1 cellular context compared by ENCODE assay signal in the genomic region with DNA sequence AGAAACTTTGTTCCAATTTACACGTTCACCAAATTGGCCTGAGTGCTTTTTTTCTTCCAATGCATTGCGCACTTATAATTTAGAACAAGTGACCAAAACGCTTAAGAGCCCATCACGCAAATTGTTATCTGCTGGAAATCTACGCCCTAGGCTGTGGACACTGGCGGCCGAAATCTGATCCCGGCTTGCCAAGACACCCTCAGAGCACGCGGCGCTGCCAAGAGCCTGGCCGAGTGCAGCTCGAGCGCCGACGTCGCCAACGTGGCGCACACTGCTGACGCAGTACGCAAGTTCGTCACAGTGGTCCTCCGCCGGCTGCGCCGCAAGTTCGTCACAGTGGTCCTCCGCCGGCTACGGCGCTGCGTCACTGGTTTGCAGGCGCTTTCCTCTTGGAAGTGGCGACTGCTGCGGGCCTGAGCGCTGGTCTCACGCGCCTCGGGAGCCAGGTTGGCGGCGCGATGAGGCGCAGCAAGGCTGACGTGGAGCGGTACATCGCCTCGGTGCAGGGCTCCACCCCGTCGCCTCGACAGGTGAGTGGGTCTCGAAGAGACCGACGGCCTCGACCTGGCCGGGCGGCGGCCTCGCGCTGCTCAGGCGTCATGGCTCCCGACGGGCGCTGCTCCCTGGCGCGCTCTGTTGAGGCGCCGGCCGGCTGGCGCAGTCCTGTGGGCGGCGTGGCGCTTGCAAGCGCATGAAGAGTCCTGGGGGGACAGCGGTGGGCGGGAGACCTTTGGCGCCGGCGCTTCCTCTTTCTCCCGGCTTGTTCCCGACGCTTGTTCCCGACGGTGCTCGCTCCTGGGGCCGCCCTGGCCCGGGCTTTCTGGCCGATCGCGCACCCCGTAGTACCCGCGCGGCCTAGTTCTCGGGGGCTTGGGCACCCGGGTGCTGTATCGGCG.
A peak's percentile ranks its signal among the peaks of the same experiment; 100 is the strongest.
TF ChIP-seq lines count a peak whose summit lies in the region.

A gene (plus strand): TSS at position 334 of the 896 bp plus-strand sequence. CDS start 125 bp downstream, at position 459.

TF ChIP-seq in K562, 482 proteins besides CTCF, POLR2A, EP300 and RAD21 (continued from another document and continues in another):
- TF ChIP-seq, protein P1, sequence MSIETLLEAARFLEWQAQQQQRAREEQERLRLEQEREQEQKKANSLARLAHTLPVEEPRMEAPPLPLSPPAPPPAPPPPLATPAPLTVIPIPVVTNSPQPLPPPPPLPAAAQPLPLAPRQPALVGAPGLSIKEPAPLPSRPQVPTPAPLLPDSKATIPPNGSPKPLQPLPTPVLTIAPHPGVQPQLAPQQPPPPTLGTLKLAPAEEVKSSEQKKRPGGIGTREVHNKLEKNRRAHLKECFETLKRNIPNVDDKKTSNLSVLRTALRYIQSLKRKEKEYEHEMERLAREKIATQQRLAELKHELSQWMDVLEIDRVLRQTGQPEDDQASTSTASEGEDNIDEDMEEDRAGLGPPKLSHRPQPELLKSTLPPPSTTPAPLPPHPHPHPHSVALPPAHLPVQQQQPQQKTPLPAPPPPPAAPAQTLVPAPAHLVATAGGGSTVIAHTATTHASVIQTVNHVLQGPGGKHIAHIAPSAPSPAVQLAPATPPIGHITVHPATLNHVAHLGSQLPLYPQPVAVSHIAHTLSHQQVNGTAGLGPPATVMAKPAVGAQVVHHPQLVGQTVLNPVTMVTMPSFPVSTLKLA (conservative IDR thresholded peaks at IDR 0.05), result peak; percentile 89 to 93
- TF ChIP-seq, protein P2, sequence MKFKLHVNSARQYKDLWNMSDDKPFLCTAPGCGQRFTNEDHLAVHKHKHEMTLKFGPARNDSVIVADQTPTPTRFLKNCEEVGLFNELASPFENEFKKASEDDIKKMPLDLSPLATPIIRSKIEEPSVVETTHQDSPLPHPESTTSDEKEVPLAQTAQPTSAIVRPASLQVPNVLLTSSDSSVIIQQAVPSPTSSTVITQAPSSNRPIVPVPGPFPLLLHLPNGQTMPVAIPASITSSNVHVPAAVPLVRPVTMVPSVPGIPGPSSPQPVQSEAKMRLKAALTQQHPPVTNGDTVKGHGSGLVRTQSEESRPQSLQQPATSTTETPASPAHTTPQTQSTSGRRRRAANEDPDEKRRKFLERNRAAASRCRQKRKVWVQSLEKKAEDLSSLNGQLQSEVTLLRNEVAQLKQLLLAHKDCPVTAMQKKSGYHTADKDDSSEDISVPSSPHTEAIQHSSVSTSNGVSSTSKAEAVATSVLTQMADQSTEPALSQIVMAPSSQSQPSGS (CRISPR knock-in tag; IDR thresholded peaks at IDR 0.05), result peak; percentile 49; the same call in 1 of the 2 replicates
- TF ChIP-seq NFXL1 (CRISPR knock-in tag; IDR thresholded peaks at IDR 0.05), result no peak
- no peak for TF ChIP-seq ILK (tag; IDR thresholded peaks at IDR 0.05; ENCODE audit: borderline replicate concordance, low read depth)
- no peak for TF ChIP-seq ELF1 (tag; IDR thresholded peaks at IDR 0.05)
- TF ChIP-seq, protein P3, sequence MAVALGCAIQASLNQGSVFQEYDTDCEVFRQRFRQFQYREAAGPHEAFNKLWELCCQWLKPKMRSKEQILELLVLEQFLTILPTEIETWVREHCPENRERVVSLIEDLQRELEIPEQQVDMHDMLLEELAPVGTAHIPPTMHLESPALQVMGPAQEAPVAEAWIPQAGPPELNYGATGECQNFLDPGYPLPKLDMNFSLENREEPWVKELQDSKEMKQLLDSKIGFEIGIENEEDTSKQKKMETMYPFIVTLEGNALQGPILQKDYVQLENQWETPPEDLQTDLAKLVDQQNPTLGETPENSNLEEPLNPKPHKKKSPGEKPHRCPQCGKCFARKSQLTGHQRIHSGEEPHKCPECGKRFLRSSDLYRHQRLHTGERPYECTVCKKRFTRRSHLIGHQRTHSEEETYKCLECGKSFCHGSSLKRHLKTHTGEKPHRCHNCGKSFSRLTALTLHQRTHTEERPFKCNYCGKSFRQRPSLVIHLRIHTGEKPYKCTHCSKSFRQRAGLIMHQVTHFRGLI (CRISPR knock-in tag; IDR thresholded peaks at IDR 0.05), result no peak
- no peak for TF ChIP-seq SREBF2 (CRISPR knock-in tag; IDR thresholded peaks at IDR 0.05)
- TF ChIP-seq ZNF76 (CRISPR knock-in tag; IDR thresholded peaks at IDR 0.05; ENCODE audit: borderline replicate concordance), result 0 out of 2 replicates have a peak, but pooled peaks have one; percentile 44
- no peak for TF ChIP-seq HEY1 (CRISPR knock-in tag; IDR thresholded peaks at IDR 0.05; ENCODE audit: borderline replicate concordance)
- TF ChIP-seq RBFOX2 (IDR thresholded peaks at IDR 0.05; ENCODE audit: low read depth, low read length), result peak; percentile 97
- TF ChIP-seq MTA2 (IDR thresholded peaks at IDR 0.05; ENCODE audit: low read depth), result no peak
- TF ChIP-seq ZNF274 (IDR thresholded peaks at IDR 0.05; ENCODE audit: borderline replicate concordance, low read depth, low read length), result no peak
- peak; percentile 84 for TF ChIP-seq POLR2H (tag; IDR thresholded peaks at IDR 0.05; ENCODE audit: low read depth)
- peak; percentile 38; the same call in 1 of the 2 replicates for TF ChIP-seq MXI1 (IDR thresholded peaks at IDR 0.05; ENCODE audit: low read depth, low read length)
- TF ChIP-seq SMARCE1 (IDR thresholded peaks at IDR 0.05), result no peak; the same call in 1 of the 2 replicates
- TF ChIP-seq, protein P4, sequence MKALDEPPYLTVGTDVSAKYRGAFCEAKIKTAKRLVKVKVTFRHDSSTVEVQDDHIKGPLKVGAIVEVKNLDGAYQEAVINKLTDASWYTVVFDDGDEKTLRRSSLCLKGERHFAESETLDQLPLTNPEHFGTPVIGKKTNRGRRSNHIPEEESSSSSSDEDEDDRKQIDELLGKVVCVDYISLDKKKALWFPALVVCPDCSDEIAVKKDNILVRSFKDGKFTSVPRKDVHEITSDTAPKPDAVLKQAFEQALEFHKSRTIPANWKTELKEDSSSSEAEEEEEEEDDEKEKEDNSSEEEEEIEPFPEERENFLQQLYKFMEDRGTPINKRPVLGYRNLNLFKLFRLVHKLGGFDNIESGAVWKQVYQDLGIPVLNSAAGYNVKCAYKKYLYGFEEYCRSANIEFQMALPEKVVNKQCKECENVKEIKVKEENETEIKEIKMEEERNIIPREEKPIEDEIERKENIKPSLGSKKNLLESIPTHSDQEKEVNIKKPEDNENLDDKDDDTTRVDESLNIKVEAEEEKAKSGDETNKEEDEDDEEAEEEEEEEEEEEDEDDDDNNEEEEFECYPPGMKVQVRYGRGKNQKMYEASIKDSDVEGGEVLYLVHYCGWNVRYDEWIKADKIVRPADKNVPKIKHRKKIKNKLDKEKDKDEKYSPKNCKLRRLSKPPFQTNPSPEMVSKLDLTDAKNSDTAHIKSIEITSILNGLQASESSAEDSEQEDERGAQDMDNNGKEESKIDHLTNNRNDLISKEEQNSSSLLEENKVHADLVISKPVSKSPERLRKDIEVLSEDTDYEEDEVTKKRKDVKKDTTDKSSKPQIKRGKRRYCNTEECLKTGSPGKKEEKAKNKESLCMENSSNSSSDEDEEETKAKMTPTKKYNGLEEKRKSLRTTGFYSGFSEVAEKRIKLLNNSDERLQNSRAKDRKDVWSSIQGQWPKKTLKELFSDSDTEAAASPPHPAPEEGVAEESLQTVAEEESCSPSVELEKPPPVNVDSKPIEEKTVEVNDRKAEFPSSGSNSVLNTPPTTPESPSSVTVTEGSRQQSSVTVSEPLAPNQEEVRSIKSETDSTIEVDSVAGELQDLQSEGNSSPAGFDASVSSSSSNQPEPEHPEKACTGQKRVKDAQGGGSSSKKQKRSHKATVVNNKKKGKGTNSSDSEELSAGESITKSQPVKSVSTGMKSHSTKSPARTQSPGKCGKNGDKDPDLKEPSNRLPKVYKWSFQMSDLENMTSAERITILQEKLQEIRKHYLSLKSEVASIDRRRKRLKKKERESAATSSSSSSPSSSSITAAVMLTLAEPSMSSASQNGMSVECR (CRISPR knock-in tag; IDR thresholded peaks at IDR 0.05), result peak; percentile 94
- peak; percentile 73 for TF ChIP-seq ZKSCAN8 (CRISPR knock-in tag; IDR thresholded peaks at IDR 0.05)
- TF ChIP-seq, protein P5, sequence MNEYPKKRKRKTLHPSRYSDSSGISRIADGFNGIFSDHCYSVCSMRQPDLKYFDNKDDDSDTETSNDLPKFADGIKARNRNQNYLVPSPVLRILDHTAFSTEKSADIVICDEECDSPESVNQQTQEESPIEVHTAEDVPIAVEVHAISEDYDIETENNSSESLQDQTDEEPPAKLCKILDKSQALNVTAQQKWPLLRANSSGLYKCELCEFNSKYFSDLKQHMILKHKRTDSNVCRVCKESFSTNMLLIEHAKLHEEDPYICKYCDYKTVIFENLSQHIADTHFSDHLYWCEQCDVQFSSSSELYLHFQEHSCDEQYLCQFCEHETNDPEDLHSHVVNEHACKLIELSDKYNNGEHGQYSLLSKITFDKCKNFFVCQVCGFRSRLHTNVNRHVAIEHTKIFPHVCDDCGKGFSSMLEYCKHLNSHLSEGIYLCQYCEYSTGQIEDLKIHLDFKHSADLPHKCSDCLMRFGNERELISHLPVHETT (CRISPR knock-in tag; conservative IDR thresholded peaks at IDR 0.05 in 1 of 2, IDR thresholded peaks at IDR 0.05 in 1 of 2), result peak in 1 of 2 experiments; percentile 86; a peak in 2 of 4 replicates
- TF ChIP-seq BRD4 (IDR thresholded peaks at IDR 0.05), result peak; percentile 60; the same call in 1 of the 2 replicates
- TF ChIP-seq, protein P6, sequence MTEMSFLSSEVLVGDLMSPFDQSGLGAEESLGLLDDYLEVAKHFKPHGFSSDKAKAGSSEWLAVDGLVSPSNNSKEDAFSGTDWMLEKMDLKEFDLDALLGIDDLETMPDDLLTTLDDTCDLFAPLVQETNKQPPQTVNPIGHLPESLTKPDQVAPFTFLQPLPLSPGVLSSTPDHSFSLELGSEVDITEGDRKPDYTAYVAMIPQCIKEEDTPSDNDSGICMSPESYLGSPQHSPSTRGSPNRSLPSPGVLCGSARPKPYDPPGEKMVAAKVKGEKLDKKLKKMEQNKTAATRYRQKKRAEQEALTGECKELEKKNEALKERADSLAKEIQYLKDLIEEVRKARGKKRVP (CRISPR knock-in tag; IDR thresholded peaks at IDR 0.05), result peak; percentile 36; the same call in 1 of the 2 replicates
- TF ChIP-seq, protein P7, sequence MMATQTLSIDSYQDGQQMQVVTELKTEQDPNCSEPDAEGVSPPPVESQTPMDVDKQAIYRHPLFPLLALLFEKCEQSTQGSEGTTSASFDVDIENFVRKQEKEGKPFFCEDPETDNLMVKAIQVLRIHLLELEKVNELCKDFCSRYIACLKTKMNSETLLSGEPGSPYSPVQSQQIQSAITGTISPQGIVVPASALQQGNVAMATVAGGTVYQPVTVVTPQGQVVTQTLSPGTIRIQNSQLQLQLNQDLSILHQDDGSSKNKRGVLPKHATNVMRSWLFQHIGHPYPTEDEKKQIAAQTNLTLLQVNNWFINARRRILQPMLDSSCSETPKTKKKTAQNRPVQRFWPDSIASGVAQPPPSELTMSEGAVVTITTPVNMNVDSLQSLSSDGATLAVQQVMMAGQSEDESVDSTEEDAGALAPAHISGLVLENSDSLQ (IDR thresholded peaks at IDR 0.05), result peak; percentile 64
- TF ChIP-seq MECOM (CRISPR knock-in tag; IDR thresholded peaks at IDR 0.05), result peak; percentile 66; the same call in 1 of the 2 replicates
- no peak for TF ChIP-seq ZZZ3 (IDR thresholded peaks at IDR 0.05)
- TF ChIP-seq, protein P8, sequence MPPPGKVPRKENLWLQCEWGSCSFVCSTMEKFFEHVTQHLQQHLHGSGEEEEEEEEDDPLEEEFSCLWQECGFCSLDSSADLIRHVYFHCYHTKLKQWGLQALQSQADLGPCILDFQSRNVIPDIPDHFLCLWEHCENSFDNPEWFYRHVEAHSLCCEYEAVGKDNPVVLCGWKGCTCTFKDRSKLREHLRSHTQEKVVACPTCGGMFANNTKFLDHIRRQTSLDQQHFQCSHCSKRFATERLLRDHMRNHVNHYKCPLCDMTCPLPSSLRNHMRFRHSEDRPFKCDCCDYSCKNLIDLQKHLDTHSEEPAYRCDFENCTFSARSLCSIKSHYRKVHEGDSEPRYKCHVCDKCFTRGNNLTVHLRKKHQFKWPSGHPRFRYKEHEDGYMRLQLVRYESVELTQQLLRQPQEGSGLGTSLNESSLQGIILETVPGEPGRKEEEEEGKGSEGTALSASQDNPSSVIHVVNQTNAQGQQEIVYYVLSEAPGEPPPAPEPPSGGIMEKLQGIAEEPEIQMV (tag; conservative IDR thresholded peaks at IDR 0.05; ENCODE audit: low read depth), result peak; percentile 70
- TF ChIP-seq TARDBP (IDR thresholded peaks at IDR 0.05), result peak; percentile 98
- no peak for TF ChIP-seq ZNF408 (CRISPR knock-in tag; IDR thresholded peaks at IDR 0.05; ENCODE audit: low read depth)
- TF ChIP-seq SIN3A (IDR thresholded peaks at IDR 0.05; ENCODE audit: borderline replicate concordance in 2 of 2, control insufficient read depth in 1 of 2, low read depth in 2 of 2, low read length in 2 of 2), result no peak
- no peak for TF ChIP-seq STAT5A (IDR thresholded peaks at IDR 0.05; ENCODE audit: borderline replicate concordance, low read length)
- peak; percentile 26; the same call in 1 of the 2 replicates for TF ChIP-seq RAD51 (IDR thresholded peaks at IDR 0.05; ENCODE audit: borderline replicate concordance, low read depth)
- TF ChIP-seq ETV5 (CRISPR knock-in tag; IDR thresholded peaks at IDR 0.05; ENCODE audit: low read depth), result 0 out of 2 replicates have a peak, but pooled peaks have one; percentile 57
- TF ChIP-seq, protein P9, sequence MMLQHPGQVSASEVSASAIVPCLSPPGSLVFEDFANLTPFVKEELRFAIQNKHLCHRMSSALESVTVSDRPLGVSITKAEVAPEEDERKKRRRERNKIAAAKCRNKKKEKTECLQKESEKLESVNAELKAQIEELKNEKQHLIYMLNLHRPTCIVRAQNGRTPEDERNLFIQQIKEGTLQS (IDR thresholded peaks at IDR 0.05), result no peak; the same call in 1 of the 2 replicates
- TF ChIP-seq, protein P9 (CRISPR knock-in tag; conservative IDR thresholded peaks at IDR 0.05), result peak; percentile 56; the same call in 1 of the 2 replicates
- no peak for TF ChIP-seq ZNF695 (CRISPR knock-in tag; IDR thresholded peaks at IDR 0.05)
- TF ChIP-seq GTF2F1 (IDR thresholded peaks at IDR 0.05; ENCODE audit: low read depth, low read length), result peak; percentile 85; the same call in 1 of the 2 replicates
- no peak for TF ChIP-seq RBM17 (IDR thresholded peaks at IDR 0.05; ENCODE audit: borderline replicate concordance, low read depth, low read length)
- no peak for TF ChIP-seq MCM2 (IDR thresholded peaks at IDR 0.05; ENCODE audit: low read depth)
- no peak for TF ChIP-seq ZFP36 (IDR thresholded peaks at IDR 0.05; ENCODE audit: low read depth, low read length, partially characterized antibody)
- no peak for TF ChIP-seq SLC30A9 (CRISPR knock-in tag; IDR thresholded peaks at IDR 0.05)
